14 cellular contexts compared by ENCODE assay signal in the genomic region with DNA sequence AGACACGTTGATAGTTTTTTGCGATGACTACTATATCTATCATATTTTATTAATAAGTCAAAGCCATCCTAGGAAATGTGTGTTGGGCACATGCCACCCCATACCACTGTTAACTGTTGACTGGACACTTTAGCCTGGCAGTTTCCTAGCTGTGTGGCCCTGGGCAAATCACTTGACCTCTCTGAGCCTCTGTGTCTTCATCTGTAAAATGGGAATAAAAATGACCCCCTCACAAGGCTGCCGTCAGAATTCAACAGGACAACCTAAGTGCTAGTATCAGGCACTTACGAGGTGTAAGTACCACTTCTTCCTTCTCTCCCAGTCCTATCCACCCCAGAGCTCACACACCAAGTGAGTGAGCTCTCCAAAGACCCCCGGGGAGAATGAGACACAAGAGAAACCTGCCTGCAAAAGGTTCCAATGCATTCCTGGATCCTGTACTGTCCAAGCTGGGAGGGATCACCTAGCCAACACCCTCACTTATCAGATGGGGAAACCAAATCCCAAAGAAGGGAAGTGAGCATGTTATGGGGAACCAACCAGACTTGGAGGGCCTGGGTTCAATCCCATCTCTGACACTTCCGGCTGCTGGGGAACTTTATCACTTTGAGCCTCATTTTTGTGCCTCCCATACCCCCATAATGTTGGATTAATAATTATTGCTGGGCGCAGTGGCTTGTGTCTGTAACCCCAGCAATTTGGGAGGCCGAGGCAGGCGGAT. TPM values are rescaled to one million over a fixed set of nuclear protein-coding genes. Genes with fewer than 3 reads are reported as not detected.
DNase-seq lines count a peak whose midpoint lies in the region; ATAC-seq and TF ChIP-seq lines count a peak whose summit lies in the region.
"Had no signal": no experiment of that assay in that cellular context is flagged by ENCODE, and none has a peak within 500 bp of the region (broad histone marks: within the 10 kb centered on the region; RNA-seq: fewer than 3 reads in every experiment).

No MANE protein-coding gene starts in this region.

- no peaks in the 10 kb centered on the region for H3K27me3 ChIP-seq in cardiac muscle cell
- no peaks in the 10 kb centered on the region for H3K27me3 ChIP-seq in uterus
- H3K27me3 ChIP-seq: neural progenitor cell had no signal

- H3K4me3 ChIP-seq in cardiac muscle cell (no peak overlapping the region), uterus (no peak overlapping the region)
- H3K4me3 ChIP-seq: neural progenitor cell had no signal

- TF ChIP-seq POLR2A in uterus (IDR thresholded peaks at IDR 0.05), result no peak

- H3K9me3 Mint-ChIP-seq in endothelial cell (ENCODE audit: unreplicated experiment), result no peaks in the 10 kb centered on the region
- H3K9me3 Mint-ChIP-seq in progenitor cell of endocrine pancreas (ENCODE audit: low read depth), result no peaks in the 10 kb centered on the region
- H3K9me3 Mint-ChIP-seq: neural progenitor cell; stimulated activated effector memory CD8-positive, alpha-beta T cell treated with anti-CD3 and anti-CD28 coated beads, Interleukin-12 subunit alpha, Interleukin-12 subunit beta, amount 100 ng/mL, for 72 hours had no signal

- H3K27ac ChIP-seq in cardiac muscle cell (peak overlapping the region; percentile 99), uterus (peak overlapping the region; percentile 93)

- peaks cover 28% of the 10 kb centered on the region for H3K36me3 Mint-ChIP-seq in endothelial cell (ENCODE audit: low read depth, unreplicated experiment)
- H3K36me3 Mint-ChIP-seq in progenitor cell of endocrine pancreas (ENCODE audit: insufficient read depth), result peaks cover 16% of the 10 kb centered on the region
- H3K36me3 Mint-ChIP-seq: neural progenitor cell; stimulated activated effector memory CD8-positive, alpha-beta T cell treated with anti-CD3 and anti-CD28 coated beads, Interleukin-12 subunit alpha, Interleukin-12 subunit beta, amount 100 ng/mL, for 72 hours had no signal

- H3K9me3 ChIP-seq in cardiac muscle cell (ENCODE audit: low read depth), result no peaks in the 10 kb centered on the region
- H3K9me3 ChIP-seq in uterus, result no peaks in the 10 kb centered on the region

- no peak for TF ChIP-seq CTCF in cardiac muscle cell (IDR thresholded peaks at IDR 0.05; ENCODE audit: low read depth, low read length)
- TF ChIP-seq CTCF in endothelial cell (IDR thresholded peaks at IDR 0.05; ENCODE audit: unreplicated experiment), result no peak
- TF ChIP-seq CTCF in progenitor cell of endocrine pancreas (IDR thresholded peaks at IDR 0.05; ENCODE audit: unreplicated experiment), result no peak
- no peak for TF ChIP-seq CTCF in uterus (IDR thresholded peaks at IDR 0.05)

- H3K27ac Mint-ChIP-seq in endothelial cell (ENCODE audit: unreplicated experiment) (peak overlapping the region; percentile 92), progenitor cell of endocrine pancreas (peak overlapping the region; percentile 67)
- H3K27ac Mint-ChIP-seq: stimulated activated effector memory CD8-positive, alpha-beta T cell treated with anti-CD3 and anti-CD28 coated beads, Interleukin-12 subunit alpha, Interleukin-12 subunit beta, amount 100 ng/mL, for 72 hours had no signal

- peaks cover 8% of the 10 kb centered on the region for H3K27me3 Mint-ChIP-seq in endothelial cell (ENCODE audit: unreplicated experiment)
- H3K27me3 Mint-ChIP-seq in progenitor cell of endocrine pancreas, result no peaks in the 10 kb centered on the region

- H3K4me1 ChIP-seq in cardiac muscle cell (ENCODE audit: low read depth) (peaks cover 68% of the 10 kb centered on the region), uterus (peaks cover 21 to 75% of the 10 kb centered on the region in 2 donors)

- no peak for ATAC-seq in left ventricle myocardium superior
- ATAC-seq in GM18868 (IDR thresholded peaks at IDR 0.05; ENCODE audit: unreplicated experiment), result no peak
- ATAC-seq in GM21360 (IDR thresholded peaks at IDR 0.05; ENCODE audit: unreplicated experiment), result no peak
- ATAC-seq: stimulated activated effector memory CD8-positive, alpha-beta T cell treated with anti-CD3 and anti-CD28 coated beads, Interleukin-12 subunit alpha, Interleukin-12 subunit beta, amount 100 ng/mL, for 72 hours had no signal

- intact Hi-C loops in left ventricle myocardium superior (cut with micrococcal nuclease) (no loop called here), uterus (cut with DNase I; ENCODE audit: low total_unique reads) (no loop called here)

- DNase-seq in cardiac muscle cell (ENCODE audit: low read depth in 1 of 2, low spot score in 1 of 2) (no peak), left ventricle myocardium superior (no peak), endothelial cell (ENCODE audit: low spot score) (no peak), progenitor cell of endocrine pancreas (ENCODE audit: low spot score, unreplicated experiment) (no peak), uterus (no peak), OCI-M2 (lab: John Stamatoyannopoulos, UW; ENCODE audit: unreplicated experiment) (no peak)
- DNase-seq: DND-41; NCI-H1436 treated with DMSO at 0.1 percent for 48 hours; NCI-H526 treated with DMSO at 0.1 percent for 48 hours; stimulated activated CD4-positive, alpha-beta T cell treated with anti-CD3 and anti-CD28 coated beads, Interleukin-1b, Interleukin-23, amount 100 ng/mL, for 48 hours had no signal

- H3K36me3 ChIP-seq in cardiac muscle cell (no peaks in the 10 kb centered on the region), uterus (no peaks in the 10 kb centered on the region)
- H3K36me3 ChIP-seq: neural progenitor cell had no signal

- H3K4me1 Mint-ChIP-seq in endothelial cell (ENCODE audit: unreplicated experiment) (peaks cover 78% of the 10 kb centered on the region), progenitor cell of endocrine pancreas (ENCODE audit: low read depth) (peaks cover 37% of the 10 kb centered on the region)

- peak overlapping the region; percentile 62 for H3K4me3 Mint-ChIP-seq in endothelial cell (ENCODE audit: unreplicated experiment)
- H3K4me3 Mint-ChIP-seq in progenitor cell of endocrine pancreas (ENCODE audit: low read depth), result no peak overlapping the region
- H3K4me3 Mint-ChIP-seq: neural progenitor cell; stimulated activated effector memory CD8-positive, alpha-beta T cell treated with anti-CD3 and anti-CD28 coated beads, Interleukin-12 subunit alpha, Interleukin-12 subunit beta, amount 100 ng/mL, for 72 hours had no signal

RNA-seq across cellular contexts. Expression of a gene that starts 24.9 kb away (rescaled TPM):
- 112 and 193 TPM in 2 replicates for total RNA-seq in cardiac muscle cell
- 62.3 and 96.2 TPM in 2 replicates for polyA plus RNA-seq in cardiac muscle cell
- total RNA-seq in left ventricle myocardium superior, result 269 TPM
- 1,732 TPM for total RNA-seq in endothelial cell (ENCODE audit: unreplicated experiment)
- total RNA-seq in progenitor cell of endocrine pancreas, result 656 and 657 TPM in 2 replicates
- total RNA-seq in uterus, result 100 to 1,000 TPM in 3 of 4 donors, 10 to 100 TPM in 1; 96.8 to 677 (median 290) TPM
